4 cellular contexts compared by ENCODE assay signal in the genomic region with DNA sequence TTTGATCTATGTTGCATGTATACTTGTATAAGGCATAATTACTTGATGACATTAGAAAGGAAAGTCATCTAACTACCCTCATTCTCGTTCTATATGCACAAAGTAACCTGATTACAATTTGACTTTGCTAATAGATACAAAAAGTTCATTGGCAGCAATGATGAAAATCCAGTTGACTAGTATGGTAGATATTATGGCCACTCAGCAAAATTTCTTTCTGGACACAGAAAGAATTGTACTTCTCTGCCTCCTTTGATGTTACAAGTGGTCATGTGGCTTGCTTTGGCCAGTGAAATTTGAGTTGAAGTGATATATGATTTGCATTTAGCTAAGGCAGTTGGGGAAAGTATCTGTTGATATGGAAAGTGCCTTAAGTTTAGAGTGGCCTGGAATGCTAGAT.
A peak's percentile ranks its signal among the peaks of the same experiment; 100 is the strongest.
TF ChIP-seq lines count a peak whose summit lies in the region.

No MANE protein-coding gene starts in this region.

TF ChIP-seq in HepG2, 621 proteins besides CTCF, POLR2A, EP300 and RAD21:
- TF ChIP-seq CC2D1A (CRISPR knock-in tag; IDR thresholded peaks at IDR 0.05) (no peak), MAFF (IDR thresholded peaks at IDR 0.05; ENCODE audit: low read depth, low read length) (peak; percentile 83), MAFK (conservative IDR thresholded peaks at IDR 0.05 in 1 of 2, IDR thresholded peaks at IDR 0.05 in 1 of 2; ENCODE audit: low read length in 2 of 2) (peak; percentile 81 to 88)

TF ChIP-seq in A549, 52 proteins besides CTCF, POLR2A, EP300 and RAD21:
- TF ChIP-seq MAFK (IDR thresholded peaks at IDR 0.05; ENCODE audit: partially characterized antibody) (peak; percentile 84), ZFP36 (IDR thresholded peaks at IDR 0.05; ENCODE audit: borderline replicate concordance, partially characterized antibody) (no peak), KDM5A (IDR thresholded peaks at IDR 0.05) (no peak), HEYL (CRISPR knock-in tag; IDR thresholded peaks at IDR 0.05) (no peak), EHF (CRISPR knock-in tag; IDR thresholded peaks at IDR 0.05) (no peak)

TF ChIP-seq in IMR-90, 13 proteins besides CTCF, POLR2A, EP300 and RAD21:
- TF ChIP-seq MAFK (IDR thresholded peaks at IDR 0.05; ENCODE audit: low read depth, low read length), result peak; percentile 66; the same call in 1 of the 2 replicates
- TF ChIP-seq, protein P1, sequence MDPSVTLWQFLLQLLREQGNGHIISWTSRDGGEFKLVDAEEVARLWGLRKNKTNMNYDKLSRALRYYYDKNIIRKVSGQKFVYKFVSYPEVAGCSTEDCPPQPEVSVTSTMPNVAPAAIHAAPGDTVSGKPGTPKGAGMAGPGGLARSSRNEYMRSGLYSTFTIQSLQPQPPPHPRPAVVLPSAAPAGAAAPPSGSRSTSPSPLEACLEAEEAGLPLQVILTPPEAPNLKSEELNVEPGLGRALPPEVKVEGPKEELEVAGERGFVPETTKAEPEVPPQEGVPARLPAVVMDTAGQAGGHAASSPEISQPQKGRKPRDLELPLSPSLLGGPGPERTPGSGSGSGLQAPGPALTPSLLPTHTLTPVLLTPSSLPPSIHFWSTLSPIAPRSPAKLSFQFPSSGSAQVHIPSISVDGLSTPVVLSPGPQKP (IDR thresholded peaks at IDR 0.05; ENCODE audit: borderline replicate concordance, low read depth, low read length), result no peak

TF ChIP-seq in K562, 482 proteins besides CTCF, POLR2A, EP300 and RAD21:
- TF ChIP-seq ZNF316 (IDR thresholded peaks at IDR 0.05), result peak; percentile 45; the same call in 1 of the 2 replicates
- TF ChIP-seq ZNF589 (CRISPR knock-in tag; IDR thresholded peaks at IDR 0.05; ENCODE audit: low read depth), result no peak
- no peak for TF ChIP-seq MTF1 (CRISPR knock-in tag; IDR thresholded peaks at IDR 0.05; ENCODE audit: borderline replicate concordance)
- TF ChIP-seq SMARCB1 (IDR thresholded peaks at IDR 0.05; ENCODE audit: insufficient read length, low read depth), result no peak
- TF ChIP-seq MAFF (IDR thresholded peaks at IDR 0.05; ENCODE audit: low read length), result 0 out of 2 replicates have a peak, but pooled peaks have one; percentile 33
- 0 out of 2 replicates have a peak, but pooled peaks have one; percentile 8 for TF ChIP-seq C11orf30 (IDR thresholded peaks at IDR 0.05; ENCODE audit: low read depth)
- TF ChIP-seq, protein P2, sequence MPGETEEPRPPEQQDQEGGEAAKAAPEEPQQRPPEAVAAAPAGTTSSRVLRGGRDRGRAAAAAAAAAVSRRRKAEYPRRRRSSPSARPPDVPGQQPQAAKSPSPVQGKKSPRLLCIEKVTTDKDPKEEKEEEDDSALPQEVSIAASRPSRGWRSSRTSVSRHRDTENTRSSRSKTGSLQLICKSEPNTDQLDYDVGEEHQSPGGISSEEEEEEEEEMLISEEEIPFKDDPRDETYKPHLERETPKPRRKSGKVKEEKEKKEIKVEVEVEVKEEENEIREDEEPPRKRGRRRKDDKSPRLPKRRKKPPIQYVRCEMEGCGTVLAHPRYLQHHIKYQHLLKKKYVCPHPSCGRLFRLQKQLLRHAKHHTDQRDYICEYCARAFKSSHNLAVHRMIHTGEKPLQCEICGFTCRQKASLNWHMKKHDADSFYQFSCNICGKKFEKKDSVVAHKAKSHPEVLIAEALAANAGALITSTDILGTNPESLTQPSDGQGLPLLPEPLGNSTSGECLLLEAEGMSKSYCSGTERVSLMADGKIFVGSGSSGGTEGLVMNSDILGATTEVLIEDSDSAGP (CRISPR knock-in tag; IDR thresholded peaks at IDR 0.05), result no peak
